ENCODE assay signal across 1 cellular context in genomic region chr12:113850309-113851056, GRCh38.
TF ChIP-seq lines count a peak whose summit lies in the region.

No MANE protein-coding gene starts in this region.

TF ChIP-seq in IMR-90, 13 proteins besides CTCF, POLR2A, EP300 and RAD21 (continued from another document):
- TF ChIP-seq ELK1 (IDR thresholded peaks at IDR 0.05; ENCODE audit: borderline replicate concordance, low read depth, low read length) (no peak), CEBPB (IDR thresholded peaks at IDR 0.05; ENCODE audit: low read depth, low read length) (no peak), MAZ (IDR thresholded peaks at IDR 0.05; ENCODE audit: borderline replicate concordance, low read depth, low read length) (no peak), RFX5 (IDR thresholded peaks at IDR 0.05; ENCODE audit: low read depth, low read length) (no peak), FOS (IDR thresholded peaks at IDR 0.05; ENCODE audit: low read depth, low read length) (no peak), CHD1 (IDR thresholded peaks at IDR 0.05; ENCODE audit: low read depth, low read length) (no peak), NFE2L2 (IDR thresholded peaks at IDR 0.05; ENCODE audit: low read depth, low read length) (no peak), SMC3 (IDR thresholded peaks at IDR 0.05; ENCODE audit: low read depth, low read length) (no peak), MXI1 (IDR thresholded peaks at IDR 0.05; ENCODE audit: borderline replicate concordance, low read depth, low read length) (no peak)
